8 cellular contexts compared by ENCODE assay signal in the genomic region with DNA sequence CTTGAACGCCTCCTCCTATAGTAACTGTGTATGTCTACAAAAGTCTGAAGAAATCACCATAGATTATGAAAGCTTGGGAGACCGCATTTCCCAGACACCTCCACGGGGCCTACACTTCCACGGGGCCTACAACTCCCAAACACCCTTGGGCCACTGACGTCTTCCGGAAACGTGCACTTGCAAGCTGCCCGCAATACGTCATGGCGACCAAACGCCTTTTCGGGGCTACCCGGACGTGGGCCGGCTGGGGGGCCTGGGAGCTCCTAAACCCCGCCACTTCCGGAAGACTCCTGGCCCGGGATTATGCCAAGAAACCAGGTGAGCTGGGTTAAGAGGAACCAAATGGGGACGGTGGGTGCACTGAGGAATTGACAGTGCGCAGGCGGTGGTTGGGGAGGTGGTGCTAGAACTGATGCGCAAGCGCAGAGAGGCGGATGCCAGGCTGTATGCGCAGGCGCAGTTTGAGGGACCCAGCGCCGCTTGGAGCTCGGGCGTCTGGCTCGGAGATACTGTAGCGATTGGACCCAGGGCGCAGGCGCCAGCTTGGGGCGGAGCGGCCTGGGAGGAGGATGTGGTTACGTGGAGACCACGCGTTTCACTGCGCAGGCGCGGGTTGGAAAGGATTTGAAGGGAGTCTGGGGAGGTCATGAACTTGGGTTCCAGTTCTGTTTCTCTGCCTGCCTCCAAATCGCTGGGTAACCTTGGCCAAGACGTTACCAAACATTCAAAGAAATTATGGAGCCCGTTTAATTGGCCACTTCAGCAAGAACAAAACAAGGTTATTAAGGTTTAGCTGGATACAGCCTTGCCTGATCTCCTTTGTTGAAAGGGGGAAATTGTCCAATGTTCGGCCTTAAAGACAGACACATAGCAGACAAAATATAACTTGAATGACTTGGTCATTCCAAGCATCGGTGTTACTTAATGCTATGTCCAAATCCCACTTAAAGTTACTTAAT. TPM values are rescaled to one million over a fixed set of nuclear protein-coding genes. Genes with fewer than 3 reads are reported as not detected.
DNase-seq lines count a peak whose midpoint lies in the region; ATAC-seq, FAIRE-seq and TF ChIP-seq lines count a peak whose summit lies in the region.

A gene (plus strand): TSS at position 182 of the 959 bp plus-strand sequence. CDS start 19 bp downstream, at position 201.

- peak; percentile 99 for FAIRE-seq in GM12891 (lab: Jason Lieb, UNC)

- peak; percentile 96 for DNase-seq in GM12891 (ENCODE audit: insufficient read length, low spot score)
- peak; percentile 94 for DNase-seq in NCI-H1436 treated with DMSO at 0.1 percent for 48 hours (lab: John Stamatoyannopoulos, UW)
- peak; percentile 98 to 100 (median 99) for DNase-seq in T-cell
- peak; percentile 100 for DNase-seq in cardiac septum (ENCODE audit: low spot score)
- peak; percentile 100 for DNase-seq in pons (ENCODE audit: low spot score)
- peak; percentile 100 for DNase-seq in type B pancreatic cell (ENCODE audit: extremely low spot score, unreplicated experiment)

- intact Hi-C loops in cardiac septum (cut with DNase I) = loop anchor here (5.0 kb wide), 1 partner anchor 225 kb away; a partner anchor contains a TSS

- peak within 1 kb of the TSS; percentile 68 for H3K27ac ChIP-seq in adipose tissue (ENCODE audit: low read depth, low read length)

- no peak for TF ChIP-seq CTCF in type B pancreatic cell (conservative IDR thresholded peaks at IDR 0.05)

- ATAC-seq in HG02840 (IDR thresholded peaks at IDR 0.05; ENCODE audit: low FRiP score, unreplicated experiment) (peak; percentile 71), T-cell (replicated peaks in 1 of 4) (peak; percentile 86 to 87 (median 87))

- no peaks in the 10 kb centered on the region for H3K27me3 Mint-ChIP-seq in T-cell
- no peaks in the 10 kb centered on the region for H3K27me3 Mint-ChIP-seq in type B pancreatic cell

- CTCF ChIA-PET in T-cell (lab: Charles Lee) = interaction anchor here in 1 of 2 donors (0.5 to 2.0 kb wide), 12 partner anchors 17 to 1028 kb away, joined by 3 to 21 read pairs (median 4); no protein-coding TSS in a partner anchor

- POLR2A ChIA-PET in T-cell (lab: Charles Lee) = interaction anchor here (0.5 to 1.2 kb wide), 10 partner anchors 25 to 1037 kb away, joined by 3 to 29 read pairs (median 4); no protein-coding TSS in a partner anchor

- peaks cover 45 to 57% (median 50%) of the 10 kb centered on the region in 3 donors for H3K4me1 Mint-ChIP-seq in T-cell
- H3K4me1 Mint-ChIP-seq in type B pancreatic cell (ENCODE audit: unreplicated experiment) = peaks cover 12% of the 10 kb centered on the region

- H3K36me3 Mint-ChIP-seq in T-cell (peaks cover 7% of the 10 kb centered on the region), type B pancreatic cell (peaks cover 5% of the 10 kb centered on the region)

- H3K4me3 Mint-ChIP-seq in T-cell = peak within 1 kb of the TSS; percentile 97 to 98 (median 97)
- peak within 1 kb of the TSS; percentile 99 for H3K4me3 Mint-ChIP-seq in type B pancreatic cell

- no peaks in the 10 kb centered on the region for H3K9me3 Mint-ChIP-seq in T-cell
- no peaks in the 10 kb centered on the region for H3K9me3 Mint-ChIP-seq in type B pancreatic cell

- peak; percentile 96 for TF ChIP-seq POLR2A in GM12891 (IDR thresholded peaks at IDR 0.05; ENCODE audit: low read depth, low read length)

- 3% methylated on average over 47 of the region's 47 CpGs for WGBS in adipose tissue, 3 donors

- H3K27ac Mint-ChIP-seq in T-cell (peak within 1 kb of the TSS; percentile 100), type B pancreatic cell (peak within 1 kb of the TSS; percentile 99)

TF ChIP-seq in GM12891, 5 proteins besides CTCF, POLR2A, EP300 and RAD21:
- peak; percentile 58 for TF ChIP-seq POU2F2 (IDR thresholded peaks at IDR 0.05; ENCODE audit: low read depth, low read length)
- no peak for TF ChIP-seq PAX5 (IDR thresholded peaks at IDR 0.05; ENCODE audit: insufficient read depth, low read length, severe bottlenecking)
- TF ChIP-seq TAF1 (IDR thresholded peaks at IDR 0.05; ENCODE audit: low read depth, low read length) = peak; percentile 89
- TF ChIP-seq POLR2AphosphoS5 (IDR thresholded peaks at IDR 0.05; ENCODE audit: low read depth, low read length) = peak; percentile 93
- peak; percentile 56 for TF ChIP-seq SPI1 (IDR thresholded peaks at IDR 0.05; ENCODE audit: low read depth, low read length)

RNA-seq across cellular contexts. Expression of the gene that starts here (rescaled TPM):
- polyA plus RNA-seq in GM12891 (2012; ENCODE audit: low read depth, missing spikeins) = 79.9 TPM
- total RNA-seq in T-cell (10 to 100 TPM; 46.9 to 77.8 (median 52.2) TPM), cardiac septum (81.4 TPM), type B pancreatic cell (ENCODE audit: low replicate concordance) (35.9 and 44.0 TPM in 2 replicates)
- polyA plus RNA-seq in adipose tissue = 100 to 1,000 TPM in 2 of 3 donors, 10 to 100 TPM in 1; 89.4 to 128 (median 114) TPM

Comparison
In these comparisons a context has a peak if more than half of its experiments do, and no peak if none do; other contexts are left out.
1. Peak in every context shown above with its lines: DNase-seq, ATAC-seq and H3K27ac ChIP-seq.